24 cellular contexts compared by ENCODE assay signal in the genomic region with DNA sequence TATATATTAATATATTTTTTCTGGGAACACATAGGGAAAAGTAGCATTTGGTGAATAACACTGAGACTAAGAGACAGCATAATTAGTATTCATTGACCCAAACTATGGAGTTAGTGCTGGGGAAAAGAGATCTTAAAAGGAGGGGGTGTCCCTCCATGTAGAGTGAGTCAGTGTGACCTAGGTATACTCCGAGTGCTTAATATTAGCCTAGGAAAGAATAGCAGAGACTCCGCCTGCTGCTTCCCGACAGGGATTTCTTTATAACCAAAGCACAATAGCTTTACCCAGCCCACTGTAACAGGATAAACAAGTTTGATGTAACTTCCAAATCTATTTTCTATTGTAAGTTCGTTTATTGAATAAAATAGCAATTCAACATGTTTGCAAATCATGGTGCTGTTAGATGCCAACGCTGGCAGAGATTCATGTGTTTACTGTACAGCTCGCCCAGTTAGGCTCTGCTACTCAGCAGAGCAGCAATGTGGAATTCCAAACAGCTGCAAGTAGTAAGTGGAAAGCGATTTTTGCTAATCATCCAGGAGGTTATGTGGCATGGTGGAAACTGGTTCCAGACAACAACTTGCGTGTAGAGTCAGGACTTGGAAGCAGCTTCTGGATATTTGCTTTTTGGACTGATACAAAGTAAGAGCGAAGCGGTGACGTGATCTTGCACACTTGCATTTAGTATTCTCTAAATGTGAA. TPM values are rescaled to one million over a fixed set of nuclear protein-coding genes. Genes with fewer than 3 reads are reported as not detected.
DNase-seq lines count a peak whose midpoint lies in the region; TF ChIP-seq lines count a peak whose summit lies in the region.
"Had no signal": no experiment of that assay in that cellular context is flagged by ENCODE, and none has a peak within 500 bp of the region (broad histone marks: within the 10 kb centered on the region; RNA-seq: fewer than 3 reads in every experiment).

No MANE protein-coding gene starts in this region.

- H3K4me1 ChIP-seq in fibroblast of lung (ENCODE audit: control insufficient read depth, extremely low read depth, insufficient read depth, low read length) = peaks cover 2% of the 10 kb centered on the region
- peaks cover 0 to 12% of the 10 kb centered on the region in 2 experiments for H3K4me1 ChIP-seq in trophoblast cell (ENCODE audit: control insufficient read depth in 1 of 2, insufficient read depth in 2 of 2, low read length in 2 of 2)
- H3K4me1 ChIP-seq in mesendoderm (ENCODE audit: control insufficient read depth, low read depth, low read length) = no peaks in the 10 kb centered on the region
- H3K4me1 ChIP-seq: Caco-2, uterus had no signal

- H3K27ac ChIP-seq in fibroblast of lung (ENCODE audit: insufficient read depth, low read length) = no peak overlapping the region
- H3K27ac ChIP-seq in trophoblast cell (ENCODE audit: low read depth, low read length) = peak overlapping the region; percentile 16
- no peak overlapping the region for H3K27ac ChIP-seq in mesendoderm (ENCODE audit: low read depth, low read length)
- H3K27ac ChIP-seq: cardiac muscle cell, KMS-11, SK-N-MC, uterus had no signal

- H2BK5ac ChIP-seq in trophoblast cell (ENCODE audit: low read depth, low read length, poor library complexity) = no peak overlapping the region
- H2BK5ac ChIP-seq in mesendoderm (ENCODE audit: low read length) = no peak overlapping the region

- H3K79me2 ChIP-seq in fibroblast of lung (ENCODE audit: control insufficient read depth, insufficient read depth, low read length) = no peaks in the 10 kb centered on the region
- no peaks in the 10 kb centered on the region for H3K79me2 ChIP-seq in trophoblast cell (ENCODE audit: control insufficient read depth, insufficient read depth, low read length, poor library complexity)
- no peaks in the 10 kb centered on the region for H3K79me2 ChIP-seq in mesendoderm (ENCODE audit: control insufficient read depth, insufficient read depth, low read length)

- H3K27me3 ChIP-seq in fibroblast of lung (ENCODE audit: control insufficient read depth, insufficient read depth, low read length) (peaks cover 3% of the 10 kb centered on the region), trophoblast cell (ENCODE audit: insufficient read depth, low read length) (no peaks in the 10 kb centered on the region), mesendoderm (ENCODE audit: insufficient read depth, low read length, poor library complexity) (no peaks in the 10 kb centered on the region)
- H3K27me3 ChIP-seq: cardiac muscle cell, uterus had no signal

- H2BK15ac ChIP-seq in mesendoderm (replicated peaks; ENCODE audit: low read depth) = no peak overlapping the region

- H3K9ac ChIP-seq in fibroblast of lung (ENCODE audit: insufficient read depth, low read length) (no peak overlapping the region), trophoblast cell (ENCODE audit: low read length) (no peak overlapping the region), mesendoderm (ENCODE audit: low read length) (no peak overlapping the region)
- H3K9ac ChIP-seq: KMS-11 had no signal

- no CpG with 5 or more reads among the region's 11 CpGs for WGBS in trophoblast cell (ENCODE audit: extremely low coverage, insufficient coverage, insufficient read length)
- WGBS in mesendoderm (ENCODE audit: extremely low coverage, insufficient coverage, low lambda C conversion rate) = no CpG with 5 or more reads among the region's 11 CpGs

- H3K79me1 ChIP-seq in trophoblast cell (ENCODE audit: low read length) (peaks cover 5% of the 10 kb centered on the region), mesendoderm (ENCODE audit: low read length) (no peaks in the 10 kb centered on the region)

- no peak overlapping the region for H2BK120ac ChIP-seq in trophoblast cell (ENCODE audit: insufficient read depth, low read length, poor library complexity)
- no peak overlapping the region for H2BK120ac ChIP-seq in mesendoderm (ENCODE audit: low read depth, low read length)

- H3K23ac ChIP-seq in trophoblast cell (ENCODE audit: low read length) (no peak overlapping the region), mesendoderm (ENCODE audit: low read length) (no peak overlapping the region)

- H3K4me3 ChIP-seq in fibroblast of lung (replicated peaks in 1 of 4; ENCODE audit: control extremely low read depth in 1 of 4, insufficient read depth in 1 of 4, low read depth in 3 of 4, low read length in 4 of 4) = no peak overlapping the region
- H3K4me3 ChIP-seq in trophoblast cell (ENCODE audit: low read depth, low read length) = no peak overlapping the region
- H3K4me3 ChIP-seq in mesendoderm (ENCODE audit: low read length) = no peak overlapping the region
- H3K4me3 ChIP-seq: cardiac muscle cell, SK-N-MC, uterus had no signal

- H4K20me1 ChIP-seq in fibroblast of lung (ENCODE audit: control insufficient read depth, extremely low read depth, insufficient read depth, low read length) = no peaks in the 10 kb centered on the region

- H4K12ac ChIP-seq in trophoblast cell (ENCODE audit: low read depth, low read length) = no peak overlapping the region

- DNase-seq in AG20443 (ENCODE audit: low spot score) = peak; percentile 61
- peak; percentile 58 for DNase-seq in NCI-H1694 treated with DMSO at 0.1 percent for 48 hours (lab: John Stamatoyannopoulos, UW)
- DNase-seq in fibroblast of lung (ENCODE audit: low read depth in 2 of 2) = peak in 1 of 2 donors; percentile 55
- peak in 1 of 2 donors; percentile 54 for DNase-seq in trophoblast cell
- no peak for DNase-seq in mesendoderm
- no peak for DNase-seq in dermis blood vessel endothelial cell
- no peak for DNase-seq in T-helper 9 cell
- no peak for DNase-seq in DMS153 (lab: John Stamatoyannopoulos, UW)
- DNase-seq: activated CD8-positive, alpha-beta memory T cell treated with anti-CD3 and anti-CD28 coated beads for 24 hours; activated naive CD8-positive, alpha-beta T cell treated with anti-CD3 and anti-CD28 coated beads, Interleukin-2, amount 10 ng/mL, durations not matched to agents 7 days and 5 days; Caco-2; effector CD8-positive, alpha-beta T cell; EL; HCEC 1CT; hippocampal formation; NCI-H1092; NCI-H2171 treated with DMSO at 0.1 percent for 48 hours; NCI-H82; retina; stimulated activated naive CD4-positive, alpha-beta T cell treated with Interleukin-2 at 50 U/mL for 16 hours; uterus had no signal

- no peak overlapping the region for H4K91ac ChIP-seq in trophoblast cell (ENCODE audit: low read depth, low read length)

- H3K4ac ChIP-seq in trophoblast cell (ENCODE audit: low read depth, low read length) (no peak overlapping the region), mesendoderm (ENCODE audit: low read depth, low read length) (no peak overlapping the region)

- H2BK12ac ChIP-seq in trophoblast cell (ENCODE audit: low read length) = no peak overlapping the region

- TF ChIP-seq CTCF in fibroblast of lung (conservative IDR thresholded peaks at IDR 0.05 in 1 of 2, IDR thresholded peaks at IDR 0.05 in 1 of 2; ENCODE audit: low read depth in 1 of 2, low read length in 2 of 2) = no peak

- H4K8ac ChIP-seq in trophoblast cell (ENCODE audit: low read depth, low read length) = no peak overlapping the region
- no peak overlapping the region for H4K8ac ChIP-seq in mesendoderm (ENCODE audit: low read depth, low read length)

- H3K4me2 ChIP-seq in fibroblast of lung (ENCODE audit: extremely low read depth, insufficient read depth, low read length) (peak overlapping the region; percentile 9), trophoblast cell (ENCODE audit: low read length) (no peak overlapping the region), mesendoderm (ENCODE audit: low read length) (no peak overlapping the region)
- H3K4me2 ChIP-seq: KMS-11 had no signal

- H3K14ac ChIP-seq in trophoblast cell (ENCODE audit: low read length) = no peak overlapping the region

- H4K5ac ChIP-seq in mesendoderm (ENCODE audit: low read length) = no peak overlapping the region

- H2AK5ac ChIP-seq in trophoblast cell (ENCODE audit: low read length) (no peak overlapping the region), mesendoderm (ENCODE audit: low read length) (no peak overlapping the region)

- H3K9me3 ChIP-seq in fibroblast of lung (ENCODE audit: control insufficient read depth, insufficient read depth, low read depth, low read length) (no peaks in the 10 kb centered on the region), trophoblast cell (ENCODE audit: insufficient read depth, low read depth, low read length) (no peaks in the 10 kb centered on the region)
- H3K9me3 ChIP-seq: Caco-2, uterus had no signal

- no peaks in the 10 kb centered on the region for H3K36me3 ChIP-seq in fibroblast of lung (ENCODE audit: control insufficient read depth, insufficient read depth, low read length)
- no peaks in the 10 kb centered on the region for H3K36me3 ChIP-seq in trophoblast cell (ENCODE audit: control insufficient read depth in 1 of 2, insufficient read depth in 2 of 2, low read length in 2 of 2)
- H3K36me3 ChIP-seq in mesendoderm (ENCODE audit: control insufficient read depth, insufficient read depth, low read length) = no peaks in the 10 kb centered on the region
- H3K36me3 ChIP-seq: cardiac muscle cell, uterus had no signal

- H3K18ac ChIP-seq in trophoblast cell (ENCODE audit: low read length) (no peak overlapping the region), mesendoderm (ENCODE audit: low read length) (no peak overlapping the region)

- no peak overlapping the region for H3K56ac ChIP-seq in mesendoderm (ENCODE audit: low read length)

- H2AFZ ChIP-seq in fibroblast of lung (ENCODE audit: low read length) (no peak overlapping the region), trophoblast cell (ENCODE audit: insufficient read depth, low read length, poor library complexity) (no peak overlapping the region)

RNA-seq across cellular contexts. Expression of a gene that starts 27.3 kb away (rescaled TPM):
- total RNA-seq in fibroblast of lung = 2.3 and 4.8 TPM in 2 replicates
- 1.3 and 3.6 TPM in 2 replicates for polyA plus RNA-seq in fibroblast of lung
- polyA plus RNA-seq in fibroblast of lung (2012) = 1.3 and 2.7 TPM in 2 replicates
- polyA minus RNA-seq in fibroblast of lung (ENCODE audit: low replicate concordance) = 2.0 and 3.0 TPM in 2 replicates
- 5.1 and 5.2 TPM in 2 replicates for polyA plus RNA-seq in trophoblast cell (2013)
- polyA plus RNA-seq in mesendoderm (2013, experiment 1 of 2) = 0.67 TPM
- polyA plus RNA-seq in mesendoderm (2013, experiment 2 of 2) = 0.87 TPM
- 1.8 and 4.8 TPM in 2 replicates for total RNA-seq in dermis blood vessel endothelial cell

Comparison
In these comparisons a context has a peak if more than half of its experiments do, and no peak if none do; other contexts are left out.
1. DNase-seq: peak in AG20443 (single experiment) and NCI-H1694 treated with DMSO at 0.1 percent for 48 hours (single experiment); none in mesendoderm (single experiment), dermis blood vessel endothelial cell (single experiment), T-helper 9 cell (single experiment) and DMS153 (single experiment).